In genomic region chr12:124898200-124898950, GRCh38 we compare ENCODE assay signal across 8 cellular contexts. TPM values are rescaled to one million over a fixed set of nuclear protein-coding genes. Genes with fewer than 3 reads are reported as not detected.
DNase-seq lines count a peak whose midpoint lies in the region; ATAC-seq and TF ChIP-seq lines count a peak whose summit lies in the region.

No MANE protein-coding gene starts in this region.

- no peak overlapping the region for H3K27ac Mint-ChIP-seq in T-helper 2 cell treated with Interferon-gamma antibody and Interleukin-4, amounts not matched to agents 5 μg/mL and 100 μg/mL, for 36 hours

- ATAC-seq in GM18498 (IDR thresholded peaks at IDR 0.05; ENCODE audit: unreplicated experiment) (peak; percentile 54), GM18867 (IDR thresholded peaks at IDR 0.05; ENCODE audit: unreplicated experiment) (no peak)

- TF ChIP-seq CTCF in LNCaP clone FGC (IDR thresholded peaks at IDR 0.05; ENCODE audit: control insufficient read depth, extremely low read depth, insufficient read depth): peak; percentile 33

- peak overlapping the region; percentile 57 for H3K4me3 Mint-ChIP-seq in T-helper 2 cell treated with Interferon-gamma antibody and Interleukin-4, amounts not matched to agents 5 μg/mL and 100 μg/mL, for 36 hours

- peaks cover 12% of the 10 kb centered on the region for H3K4me1 Mint-ChIP-seq in T-helper 2 cell treated with Interferon-gamma antibody and Interleukin-4, amounts not matched to agents 5 μg/mL and 100 μg/mL, for 36 hours (ENCODE audit: low read depth)

- H3K9me3 Mint-ChIP-seq in T-helper 2 cell treated with Interferon-gamma antibody and Interleukin-4, amounts not matched to agents 5 μg/mL and 100 μg/mL, for 36 hours: no peaks in the 10 kb centered on the region

- peaks cover 4% of the 10 kb centered on the region for H3K36me3 Mint-ChIP-seq in T-helper 2 cell treated with Interferon-gamma antibody and Interleukin-4, amounts not matched to agents 5 μg/mL and 100 μg/mL, for 36 hours (ENCODE audit: low read depth)

- DNase-seq in A172 (ENCODE audit: low spot score) (peak; percentile 66), LNCaP clone FGC (ENCODE audit: low read depth) (no peak), amygdala (lab: John Stamatoyannopoulos, UW) (peak in 42 of 56 donors; percentile 9 to 80 (median 37)), iPS-NIHi7 (ENCODE audit: extremely low spot score) (peak; percentile 70)
- DNase-seq in T-helper 2 cell treated with Interferon-gamma antibody and Interleukin-4, amounts not matched to agents 5 μg/mL and 100 μg/mL, for 36 hours (ENCODE audit: low spot score): peak; percentile 58
- peak; percentile 49 to 58 for DNase-seq in stimulated activated CD4-positive, alpha-beta T cell treated with anti-CD3 and anti-CD28 coated beads, Interleukin-4, amount 100 ng/mL, for 4 hours

- H3K4me3 ChIP-seq in LNCaP clone FGC (ENCODE audit: low read depth, low read length): no peak overlapping the region

- H3K27me3 Mint-ChIP-seq in T-helper 2 cell treated with Interferon-gamma antibody and Interleukin-4, amounts not matched to agents 5 μg/mL and 100 μg/mL, for 36 hours (ENCODE audit: low read depth): peaks cover 2% of the 10 kb centered on the region

RNA-seq across cellular contexts. Expression of gene UBC, which starts 16.1 kb away (rescaled TPM):
- 1,288 and 1,521 TPM in 2 replicates for total RNA-seq in A172 (2014; rRNA removed; shearing (Covaris generic))

RNA-seq across cellular contexts. Expression of gene SCARB1, which starts 34.7 kb away (rescaled TPM):
- 16.4 and 27.3 TPM in 2 replicates for total RNA-seq in A172 (2014; rRNA removed; shearing (Covaris generic))
